In the genomic region with DNA sequence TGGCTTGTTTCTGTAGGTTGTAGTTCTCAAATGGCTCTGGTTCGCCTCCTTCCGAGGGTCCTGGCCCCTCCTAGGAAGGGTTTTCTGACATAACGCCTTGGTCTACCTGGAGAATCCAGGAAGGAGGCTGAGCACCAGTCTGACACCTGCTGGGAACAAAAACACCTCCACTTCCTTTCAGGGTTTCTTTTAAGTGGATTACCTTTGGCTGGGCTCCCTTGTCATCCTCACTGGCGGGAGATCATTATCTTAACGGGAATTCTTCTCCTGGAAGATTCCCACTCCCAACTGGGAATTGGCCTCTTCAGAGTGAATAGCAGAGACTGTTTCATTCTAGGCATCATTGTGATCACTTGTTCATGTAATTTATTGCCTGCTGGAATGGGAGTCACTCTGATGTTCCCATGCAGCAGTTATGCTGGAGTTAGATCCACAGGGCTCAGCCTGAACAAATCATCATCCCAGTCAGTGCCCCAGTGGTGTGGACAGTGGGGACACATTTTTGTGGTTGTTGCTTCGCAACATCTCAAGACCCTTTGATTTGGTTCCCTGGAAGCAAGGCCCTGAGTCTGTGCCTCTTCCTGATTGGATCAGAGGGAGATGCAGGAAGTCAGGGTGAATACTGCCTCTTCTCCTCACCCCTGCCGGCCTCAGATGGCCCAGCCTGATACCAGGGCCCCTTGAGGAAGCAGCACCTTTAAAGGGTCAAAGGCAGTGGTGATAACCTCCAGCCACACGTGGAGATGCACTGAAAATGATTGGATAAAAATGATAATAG, we compare ENCODE assay signal across 16 cellular contexts. TPM values are rescaled to one million over a fixed set of nuclear protein-coding genes. Genes with fewer than 3 reads are reported as not detected.
DNase-seq lines count a peak whose midpoint lies in the region; ATAC-seq, FAIRE-seq and TF ChIP-seq lines count a peak whose summit lies in the region.
"Had no signal": no experiment of that assay in that cellular context is flagged by ENCODE, and none has a peak within 500 bp of the region (broad histone marks: within the 10 kb centered on the region; RNA-seq: fewer than 3 reads in every experiment).

No MANE protein-coding gene starts in this region.

- H3K4me1 Mint-ChIP-seq in GM23338 (peaks cover 12% of the 10 kb centered on the region), nephron progenitor cell (peaks cover 35% of the 10 kb centered on the region)

- H3K4me2 ChIP-seq in GM23338 (0 out of 2 replicates have a peak overlapping the region, but pooled peaks have one; percentile 20), H1 (ENCODE audit: insufficient read depth in 1 of 2, low read depth in 2 of 2, low read length in 2 of 2) (no peak overlapping the region)
- H3K4me2 ChIP-seq: PC-9 had no signal

- DNase-seq in GM23338 (ENCODE audit: low spot score) (peak; percentile 63), H1 (ENCODE audit: low read depth in 1 of 2, low spot score in 2 of 2) (no peak), nephron progenitor cell (no peak), LoVo (ENCODE audit: low spot score) (no peak)
- DNase-seq in activated CD8-positive, alpha-beta memory T cell treated with anti-CD3 and anti-CD28 coated beads, Interleukin-2, amount 50 U/mL, for 4 hours, result no peak
- DNase-seq: DMS 273 treated with DMSO at 0.1 percent for 48 hours, NCI-H1436, NCI-H2029 treated with DMSO at 0.1 percent for 48 hours, NCI-H2227 treated with DMSO at 0.1 percent for 48 hours, NCI-H524 treated with DMSO at 0.1 percent for 48 hours, PC-9, SW 1271 had no signal

- no peak overlapping the region for H2AK5ac ChIP-seq in H1 (ENCODE audit: low read depth, low read length)

- H4K8ac ChIP-seq in H1 (ENCODE audit: extremely low read depth, insufficient read depth, low read length), result no peak overlapping the region

- peak; percentile 88 for ATAC-seq in GM23338
- no peak for ATAC-seq in HG03432 (IDR thresholded peaks at IDR 0.05; ENCODE audit: unreplicated experiment)

- H3K36me3 ChIP-seq in GM23338 (ENCODE audit: insufficient read depth) (no peaks in the 10 kb centered on the region), HUES6 (ENCODE audit: control insufficient read depth, insufficient read depth, low read length) (no peaks in the 10 kb centered on the region), H1 (ENCODE audit: control insufficient read depth in 2 of 4, insufficient read depth in 4 of 4, low read length in 3 of 4) (no peaks in the 10 kb centered on the region)
- H3K36me3 ChIP-seq: HAP-1 had no signal

- no peaks in the 10 kb centered on the region for H3K9me2 ChIP-seq in GM23338 (ENCODE audit: insufficient read depth)

- peak; percentile 12 to 48; a peak in 2 of 4 replicates for TF ChIP-seq CTCF in GM23338 (conservative IDR thresholded peaks at IDR 0.05; ENCODE audit: low read depth in 2 of 2)
- TF ChIP-seq CTCF in H1 (IDR thresholded peaks at IDR 0.05; ENCODE audit: control extremely low read depth in 1 of 3, insufficient read depth in 1 of 3, low read depth in 1 of 3, low read length in 3 of 3), result no peak
- TF ChIP-seq CTCF in nephron progenitor cell (IDR thresholded peaks at IDR 0.05), result no peak

- no peak overlapping the region for H4K91ac ChIP-seq in H1 (replicated peaks; ENCODE audit: insufficient read length, low read length)

- H2BK15ac ChIP-seq in H1 (ENCODE audit: low read length), result peak overlapping the region; percentile 93; the same call in 1 of the 2 replicates

- H3K4me3 Mint-ChIP-seq in GM23338 (no peak overlapping the region), nephron progenitor cell (no peak overlapping the region)

- H3K56ac ChIP-seq in H1 (replicated peaks; ENCODE audit: insufficient read length, low read depth, low read length), result no peak overlapping the region

- FAIRE-seq in H1 (lab: Jason Lieb, UNC), result no peak

- H3K9me3 ChIP-seq in HUES6 (ENCODE audit: control insufficient read depth, insufficient read depth, low read depth, low read length) (no peaks in the 10 kb centered on the region), H1 (ENCODE audit: insufficient read depth in 2 of 2, low read depth in 1 of 2, low read length in 1 of 2) (no peaks in the 10 kb centered on the region)
- H3K9me3 ChIP-seq: HAP-1 had no signal

- peaks cover 2% of the 10 kb centered on the region for H3K27me3 Mint-ChIP-seq in GM23338 (ENCODE audit: insufficient read depth, low read depth, poor library complexity)
- peaks cover 3% of the 10 kb centered on the region for H3K27me3 Mint-ChIP-seq in nephron progenitor cell (ENCODE audit: low read depth, poor library complexity)

- 77% methylated on average over 8 of the region's 8 CpGs; no CpG with 5 or more reads in 1 of the 2 experiments for WGBS in H1 (ENCODE audit: extremely low coverage in 1 of 2, insufficient coverage in 1 of 2, insufficient read length in 1 of 2, insufficient replicate concordance in 2 of 2, low coverage in 1 of 2, low lambda C conversion rate in 2 of 2, missing lambda C conversion rate in 1 of 2), 2 experiments

- no peaks in the 10 kb centered on the region for H3K23me2 ChIP-seq in H1 (ENCODE audit: low read depth, low read length)

- no peak overlapping the region for H3K18ac ChIP-seq in H1 (ENCODE audit: extremely low read depth, low read length)

- no peak overlapping the region for H2BK5ac ChIP-seq in H1 (ENCODE audit: low read depth, low read length)

- H3K27me3 ChIP-seq in GM23338 (ENCODE audit: insufficient read depth) (no peaks in the 10 kb centered on the region), HUES6 (ENCODE audit: control insufficient read depth, insufficient read depth, low read length) (no peaks in the 10 kb centered on the region), H1 (replicated peaks in 1 of 4; ENCODE audit: control insufficient read depth in 3 of 4, extremely low read depth in 1 of 4, insufficient read depth in 3 of 4, low read length in 3 of 4) (no peaks in the 10 kb centered on the region)

- H3K9me3 Mint-ChIP-seq in GM23338, result no peaks in the 10 kb centered on the region
- no peaks in the 10 kb centered on the region for H3K9me3 Mint-ChIP-seq in nephron progenitor cell

- H3F3A ChIP-seq in GM23338 (replicated peaks; ENCODE audit: low read depth), result no peaks in the 10 kb centered on the region

- H3K9ac ChIP-seq in HUES6 (ENCODE audit: low read length), result peak overlapping the region; percentile 34
- no peak overlapping the region for H3K9ac ChIP-seq in H1 (replicated peaks in 1 of 4; ENCODE audit: extremely low read depth in 1 of 4, low read depth in 3 of 4, low read length in 3 of 4)

- H3K23ac ChIP-seq in H1 (ENCODE audit: insufficient read length), result no peak overlapping the region

- H2BK120ac ChIP-seq in H1 (replicated peaks; ENCODE audit: low read depth, low read length), result no peak overlapping the region

- no peak overlapping the region for H3K4ac ChIP-seq in H1 (replicated peaks; ENCODE audit: insufficient read length, low read depth, low read length)

- H3K79me2 ChIP-seq in GM23338 (replicated peaks; ENCODE audit: insufficient read depth) (no peaks in the 10 kb centered on the region), H1 (ENCODE audit: control insufficient read depth in 1 of 2, insufficient read depth in 2 of 2, low read length in 2 of 2) (no peaks in the 10 kb centered on the region)

- H3K36me3 Mint-ChIP-seq in GM23338 (ENCODE audit: low read depth) (no peaks in the 10 kb centered on the region), nephron progenitor cell (ENCODE audit: low read depth) (peaks cover 5% of the 10 kb centered on the region)

- H3K4me1 ChIP-seq in GM23338 (ENCODE audit: insufficient read depth) (peaks cover 10% of the 10 kb centered on the region; the same call in 1 of the 2 replicates), HUES6 (ENCODE audit: control insufficient read depth, insufficient read depth, low read length) (peaks cover 17% of the 10 kb centered on the region), H1 (replicated peaks in 1 of 4; ENCODE audit: control insufficient read depth in 3 of 4, insufficient read depth in 4 of 4, low read length in 3 of 4) (peaks cover 0 to 3% (median 0%) of the 10 kb centered on the region in 4 experiments; a peak in 1 of 7 replicates)
- H3K4me1 ChIP-seq: HAP-1 had no signal

- TF ChIP-seq POLR2A in H1 (IDR thresholded peaks at IDR 0.05; ENCODE audit: control extremely low read depth in 1 of 2, low read depth in 2 of 2, low read length in 2 of 2), result no peak

- TF ChIP-seq RAD21 in H1 (IDR thresholded peaks at IDR 0.05 in 1 of 2, conservative IDR thresholded peaks at IDR 0.05 in 1 of 2; ENCODE audit: low read depth in 2 of 2, low read length in 2 of 2), result peak in 1 of 2 experiments; percentile 33; a peak in 2 of 4 replicates

- no peaks in the 10 kb centered on the region for H3K79me1 ChIP-seq in H1 (ENCODE audit: low read depth, low read length)

- no peak overlapping the region for H2AFZ ChIP-seq in GM23338
- no peak overlapping the region for H2AFZ ChIP-seq in H1 (ENCODE audit: low read length)
- H2AFZ ChIP-seq: PC-9 had no signal

- no peak overlapping the region for H3K14ac ChIP-seq in H1 (ENCODE audit: insufficient read length)

- H3K27ac ChIP-seq in GM23338 (ENCODE audit: low read depth) (no peak overlapping the region), HUES6 (ENCODE audit: low read depth, low read length) (no peak overlapping the region), H1 (ENCODE audit: low read depth, low read length) (no peak overlapping the region)
- H3K27ac ChIP-seq: C4-2B, PC-9 had no signal

- TF ChIP-seq EP300 in H1 (IDR thresholded peaks at IDR 0.05; ENCODE audit: borderline replicate concordance in 1 of 2, low read depth in 2 of 2, low read length in 2 of 2), result no peak

- H4K5ac ChIP-seq in H1 (ENCODE audit: insufficient read length, low read depth, low read length), result no peak overlapping the region

- no peak overlapping the region for H2BK20ac ChIP-seq in H1 (ENCODE audit: low read length)

- no peaks in the 10 kb centered on the region for H4K20me1 ChIP-seq in GM23338 (replicated peaks; ENCODE audit: insufficient read depth)
- H4K20me1 ChIP-seq in H1 (replicated peaks in 1 of 2; ENCODE audit: control insufficient read depth in 1 of 2, insufficient read depth in 2 of 2, low read length in 2 of 2), result peaks cover 0 to 2% of the 10 kb centered on the region in 2 experiments

- H3K27ac Mint-ChIP-seq in GM23338, result no peak overlapping the region
- H3K27ac Mint-ChIP-seq in nephron progenitor cell, result peak overlapping the region; percentile 26

- H3K4me3 ChIP-seq in GM23338 (no peak overlapping the region), HUES6 (ENCODE audit: low read depth, low read length) (no peak overlapping the region), H1 (ENCODE audit: extremely low read depth in 1 of 4, insufficient read depth in 2 of 4, low read depth in 3 of 4, low read length in 4 of 4) (no peak overlapping the region)
- H3K4me3 ChIP-seq: HAP-1, PC-9 had no signal

- CTCF ChIA-PET in H1 (lab: Charles Lee; ENCODE audit: partially characterized antibody), result interaction anchor here (1.0 to 2.9 kb wide), 6 partner anchors 13 to 217 kb away, joined by 3 to 23 read pairs (median 4); no protein-coding TSS in a partner anchor

- POLR2A ChIA-PET in H1 (lab: Charles Lee; ENCODE audit: partially characterized antibody), result interaction anchor here (1.0 kb wide), 1 partner anchor 9 kb away, joined by 3 read pairs; no protein-coding TSS in a partner anchor

- no peak overlapping the region; the same call in 1 of the 2 replicates for H2BK12ac ChIP-seq in H1 (ENCODE audit: low read depth, low read length)

RNA-seq across cellular contexts. Expression of gene LYRM2, which starts 49.1 kb away (rescaled TPM):
- total RNA-seq in GM23338 (2014; rRNA removed; shearing (Covaris generic)), result 13.0 and 20.3 TPM in 2 replicates
- polyA plus RNA-seq in GM23338 (2016; fragmentation: Nextera tagmentation; extraction: Ambion mirVana), result 48.9 and 67.3 TPM in 2 replicates
- 25.1 and 25.7 TPM in 2 replicates for total RNA-seq in H1 (2021; fragmentation: NEBNext Ultra II Directional; extraction: Animal tissue kit (Norgen Biotek cat#: 25700))
- 2.6 and 7.3 TPM in 2 replicates for polyA plus RNA-seq in H1 (2011; rRNA removed)
- polyA plus RNA-seq in H1 (2011; cell fraction: cytosol; rRNA removed), result 9.8 TPM
- polyA plus RNA-seq in H1 (2011; cell fraction: nucleus; rRNA removed), result 3.1 TPM
- 9.8 to 25.8 TPM (median 12.0 TPM) in 4 replicates for polyA plus RNA-seq in H1 (2012, experiment 1 of 2)
- polyA plus RNA-seq in H1 (2012, experiment 2 of 2), result 2.0 TPM
- 38.6 TPM for polyA plus RNA-seq in H1 (2013, experiment 1 of 2)
- 36.2 TPM for polyA plus RNA-seq in H1 (2013, experiment 2 of 2)
- polyA minus RNA-seq in H1 (2011; rRNA and poly(A)+ RNA removed), result 4.8 and 6.9 TPM in 2 replicates
- polyA minus RNA-seq in H1 (2011; cell fraction: cytosol; rRNA and poly(A)+ RNA removed), result 6.2 TPM
- 15.3 TPM for polyA minus RNA-seq in H1 (2011; cell fraction: nucleus; rRNA and poly(A)+ RNA removed)

Comparison
In these comparisons a context has a peak if more than half of its experiments do, and no peak if none do; other contexts are left out.
1. CTCF ChIP-seq: peak in GM23338 (2 of 2); none in H1 (0 of 3) and nephron progenitor cell (single experiment).